8 cellular contexts compared by ENCODE assay signal in genomic region chr1:1398677-1399186, GRCh38. TPM values are rescaled to one million over a fixed set of nuclear protein-coding genes. Genes with fewer than 3 reads are reported as not detected.
DNase-seq lines count a peak whose midpoint lies in the region; ATAC-seq lines count a peak whose summit lies in the region.

No MANE protein-coding gene starts in this region.

- H3K27ac ChIP-seq in thymus (ENCODE audit: low read depth): peak overlapping the region; percentile 81

- H3K4me1 Mint-ChIP-seq in activated naive CD8-positive, alpha-beta T cell (ENCODE audit: low read depth): peaks cover 47% of the 10 kb centered on the region
- H3K4me1 Mint-ChIP-seq in immature natural killer cell: peaks cover 48 to 51% of the 10 kb centered on the region in 2 donors

- peaks cover 5% of the 10 kb centered on the region for H3K36me3 Mint-ChIP-seq in activated naive CD8-positive, alpha-beta T cell
- peaks cover 14 to 31% (median 16%) of the 10 kb centered on the region in 3 donors for H3K36me3 Mint-ChIP-seq in immature natural killer cell

- H3K9me3 ChIP-seq in thymus (ENCODE audit: control insufficient read depth): peaks cover 1% of the 10 kb centered on the region

- H3K4me1 ChIP-seq in thymus (ENCODE audit: control insufficient read depth, insufficient read depth, low read length): peaks cover 18% of the 10 kb centered on the region

- ATAC-seq in GM19035 (IDR thresholded peaks at IDR 0.05; ENCODE audit: unreplicated experiment): peak; percentile 8
- ATAC-seq in HG03060 (IDR thresholded peaks at IDR 0.05; ENCODE audit: low read depth, unreplicated experiment): peak; percentile 21

- WGBS in thymus: under 1% methylated on average over 54 of the region's 54 CpGs

- no peaks in the 10 kb centered on the region for H3K27me3 Mint-ChIP-seq in activated naive CD8-positive, alpha-beta T cell
- peaks cover 6 to 17% (median 13%) of the 10 kb centered on the region in 3 donors for H3K27me3 Mint-ChIP-seq in immature natural killer cell (ENCODE audit: low read depth in 3 of 3)

- no peaks in the 10 kb centered on the region for H3K27me3 ChIP-seq in thymus (ENCODE audit: control insufficient read depth, insufficient read depth)

- peak overlapping the region; percentile 97 for H3K4me3 ChIP-seq in thymus (ENCODE audit: low read length)

- H3K27ac Mint-ChIP-seq in activated naive CD8-positive, alpha-beta T cell: peak overlapping the region; percentile 90
- peak overlapping the region; percentile 76 to 95 (median 86) for H3K27ac Mint-ChIP-seq in immature natural killer cell

- peaks cover 62% of the 10 kb centered on the region for H3K36me3 ChIP-seq in thymus (ENCODE audit: control insufficient read depth, insufficient read depth)

- peak overlapping the region; percentile 96 for H3K4me3 Mint-ChIP-seq in activated naive CD8-positive, alpha-beta T cell
- peak overlapping the region; percentile 88 to 92 (median 91) for H3K4me3 Mint-ChIP-seq in immature natural killer cell

- H3K9me3 Mint-ChIP-seq in activated naive CD8-positive, alpha-beta T cell (ENCODE audit: low read depth): no peaks in the 10 kb centered on the region
- no peaks in the 10 kb centered on the region for H3K9me3 Mint-ChIP-seq in immature natural killer cell

- no peak for DNase-seq in immature natural killer cell
- DNase-seq in NCI-H1930 (lab: John Stamatoyannopoulos, UW): no peak
- DNase-seq in KG1 (lab: John Stamatoyannopoulos, UW): no peak
- DNase-seq in mucosa of gallbladder (ENCODE audit: low spot score): no peak

RNA-seq across cellular contexts. Expression of gene CCNL2, which starts 0.4 kb away (rescaled TPM):
- polyA plus RNA-seq in immature natural killer cell (10 to 100 TPM; 16.7 to 34.6 (median 22.0) TPM), thymus (340 TPM)
- total RNA-seq in mucosa of gallbladder: 194 TPM

RNA-seq across cellular contexts. Expression of gene MRPL20, which starts 8.4 kb away (rescaled TPM):
- polyA plus RNA-seq in immature natural killer cell (100 to 1,000 TPM; 167 to 194 (median 182) TPM), thymus (140 TPM)
- total RNA-seq in mucosa of gallbladder: 99.2 TPM

RNA-seq across cellular contexts. Expression of gene ANKRD65, which starts 22.3 kb away (rescaled TPM):
- polyA plus RNA-seq in immature natural killer cell (not detected), thymus (16.0 TPM)
- total RNA-seq in mucosa of gallbladder: 10.1 TPM

RNA-seq across cellular contexts. Expression of gene AURKAIP1, which starts 23.7 kb away (rescaled TPM):
- 100 to 1,000 TPM; 168 to 216 (median 190) TPM for polyA plus RNA-seq in immature natural killer cell
- polyA plus RNA-seq in thymus: 116 TPM
- 135 TPM for total RNA-seq in mucosa of gallbladder

RNA-seq across cellular contexts. Expression of gene VWA1, which starts 36.8 kb away (rescaled TPM):
- not detected for polyA plus RNA-seq in immature natural killer cell
- polyA plus RNA-seq in thymus: 16.8 TPM
- total RNA-seq in mucosa of gallbladder: 122 TPM

Comparison
In these comparisons a context has a peak if more than half of its experiments do, and no peak if none do; other contexts are left out.
1. RNA of gene ANKRD65, which starts 22.3 kb away (polyA plus RNA-seq): 16.0 TPM in thymus (single experiment); not detected in immature natural killer cell; every median in the first group is over 10 times any median in the second.